8 cellular contexts compared by ENCODE assay signal in the genomic region with DNA sequence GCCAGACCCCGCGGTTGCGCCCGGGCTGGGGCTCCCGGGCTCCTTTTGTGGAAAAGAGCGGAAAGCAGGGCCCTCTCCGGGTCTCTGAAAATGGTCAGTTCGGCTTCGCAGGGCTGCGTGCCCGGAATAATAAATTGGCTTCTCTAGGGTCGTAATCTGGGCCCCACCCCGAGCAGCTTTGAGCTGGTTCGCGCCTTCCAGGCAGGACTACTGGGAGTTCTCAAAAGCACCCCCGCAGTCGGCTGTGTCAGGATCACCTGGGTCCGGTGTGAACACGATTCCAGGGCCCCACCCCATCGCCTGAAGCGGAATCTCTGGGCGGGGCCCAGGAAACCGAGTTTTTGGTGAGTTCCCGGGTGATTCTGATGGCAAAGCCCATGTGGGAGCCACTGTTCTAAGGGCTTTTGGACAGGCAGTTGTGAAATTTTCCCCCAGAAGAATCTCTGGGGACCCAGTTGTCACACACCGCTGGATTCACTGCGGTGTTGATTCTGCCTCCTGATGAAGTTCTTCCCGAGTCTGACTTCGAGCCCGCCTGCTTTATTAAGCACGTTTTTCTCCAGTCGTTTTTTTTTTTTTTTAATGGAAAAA.
DNase-seq lines count a peak whose midpoint lies in the region; ATAC-seq and TF ChIP-seq lines count a peak whose summit lies in the region.

No MANE protein-coding gene starts in this region.

- H3K27ac ChIP-seq in cingulate gyrus (ENCODE audit: low read depth, low read length): peak overlapping the region; percentile 87
- H3K27ac ChIP-seq in lower lobe of right lung: peak overlapping the region; percentile 75
- H3K27ac ChIP-seq in thoracic aorta: peak overlapping the region in 1 of 2 donors; percentile 39

- H3K4me3 ChIP-seq in lower lobe of right lung (peak overlapping the region; percentile 79), thoracic aorta (peak overlapping the region; percentile 93)

- ATAC-seq in lower lobe of right lung (peak; percentile 48 to 71), thoracic aorta (ENCODE audit: insufficient number of reproducible peaks, low FRiP score, low read depth) (no peak)

- no peak for TF ChIP-seq CTCF in lower lobe of right lung (IDR thresholded peaks at IDR 0.05)
- no peak for TF ChIP-seq CTCF in thoracic aorta (IDR thresholded peaks at IDR 0.05)

- intact Hi-C loops in lower lobe of right lung (cut with DNase I): loop anchor here (10.0 kb wide), 1 partner anchor 280 kb away; no protein-coding TSS in a partner anchor

- H3K27me3 ChIP-seq in lower lobe of right lung (ENCODE audit: low read depth) (no peaks in the 10 kb centered on the region), thoracic aorta (replicated peaks; ENCODE audit: insufficient read depth) (no peaks in the 10 kb centered on the region)

- DNase-seq in NCI-H1436 (lab: John Stamatoyannopoulos, UW) (peak; percentile 39), NCI-H1436 treated with DMSO at 0.1 percent for 48 hours (lab: John Stamatoyannopoulos, UW) (no peak), NCI-H748 treated with DMSO at 0.1 percent for 48 hours (lab: John Stamatoyannopoulos, UW) (peak; percentile 57), lower lobe of right lung (no peak), thoracic aorta (ENCODE audit: low spot score) (no peak), UCSD-AML1 (lab: John Stamatoyannopoulos, UW; ENCODE audit: unreplicated experiment) (no peak), NCI-H2029 treated with DMSO at 0.1 percent for 48 hours (lab: John Stamatoyannopoulos, UW) (no peak)

- H3K4me1 ChIP-seq in lower lobe of right lung: peaks cover 28% of the 10 kb centered on the region
- peaks cover 10 to 26% of the 10 kb centered on the region in 2 donors for H3K4me1 ChIP-seq in thoracic aorta (ENCODE audit: control insufficient read depth in 1 of 2, low read depth in 2 of 2)

- H3K36me3 ChIP-seq in lower lobe of right lung (no peaks in the 10 kb centered on the region), thoracic aorta (no peaks in the 10 kb centered on the region)

- H3K9me3 ChIP-seq in lower lobe of right lung: peaks cover 4% of the 10 kb centered on the region
- H3K9me3 ChIP-seq in thoracic aorta: no peaks in the 10 kb centered on the region

Comparison
In these comparisons a context has a peak if more than half of its experiments do, and no peak if none do; other contexts are left out.
1. DNase-seq: peak in NCI-H1436 (single experiment) and NCI-H748 treated with DMSO at 0.1 percent for 48 hours (single experiment); none in NCI-H1436 treated with DMSO at 0.1 percent for 48 hours (single experiment), lower lobe of right lung (single experiment), thoracic aorta (single experiment), UCSD-AML1 (single experiment) and NCI-H2029 treated with DMSO at 0.1 percent for 48 hours (single experiment).